Comparison of ENCODE assay signal across 12 cellular contexts in the genomic region with DNA sequence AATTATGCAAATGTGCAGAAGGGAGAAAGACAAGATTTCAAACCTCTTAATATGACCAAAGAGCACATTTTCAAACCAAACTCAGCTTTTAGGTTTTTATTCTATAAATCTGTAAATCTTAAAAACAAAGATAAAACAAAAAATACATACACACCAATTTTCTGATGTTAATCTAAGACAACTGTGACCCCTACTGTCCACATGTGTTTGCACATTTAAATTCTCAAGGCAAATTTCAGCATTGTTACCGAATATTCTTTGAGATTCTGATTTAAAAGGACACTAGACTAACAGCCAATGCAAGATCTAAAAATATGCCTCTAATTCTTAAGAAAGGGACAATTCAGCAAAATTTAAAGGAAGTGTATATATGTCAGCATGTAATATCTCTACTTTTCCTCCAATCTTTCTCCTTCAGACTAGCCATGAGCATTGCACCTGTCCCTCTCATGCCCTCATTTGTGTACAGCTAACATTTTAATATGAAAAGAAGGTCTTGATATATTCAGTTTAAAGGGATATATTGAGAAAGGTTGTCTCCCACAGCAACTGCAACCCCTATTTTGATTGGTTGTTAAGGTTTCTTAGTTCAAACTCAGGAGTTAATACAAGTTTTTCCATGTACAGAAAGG.
DNase-seq lines count a peak whose midpoint lies in the region; ATAC-seq and TF ChIP-seq lines count a peak whose summit lies in the region.
"Had no signal": no experiment of that assay in that cellular context is flagged by ENCODE, and none has a peak within 500 bp of the region (broad histone marks: within the 10 kb centered on the region; RNA-seq: fewer than 3 reads in every experiment).

No MANE protein-coding gene starts in this region.

- ATAC-seq in HG03469 (IDR thresholded peaks at IDR 0.05; ENCODE audit: unreplicated experiment) = no peak
- ATAC-seq: sciatic nerve had no signal

- H3K36me3 Mint-ChIP-seq in brain = no peaks in the 10 kb centered on the region

- TF ChIP-seq CTCF in brain (conservative IDR thresholded peaks at IDR 0.05) = peak; percentile 49 to 67

- H3K4me3 Mint-ChIP-seq in brain = no peak overlapping the region
- H3K4me3 Mint-ChIP-seq: activated naive CD4-positive, alpha-beta T cell treated with anti-CD3 and anti-CD28 coated beads for 36 hours; stimulated activated naive CD8-positive, alpha-beta T cell treated with anti-CD3 and anti-CD28 coated beads, Interleukin-15, Interleukin-2, amounts not matched to agents 100 ng/mL and 50 ng/mL, for 24 hours had no signal

- no peaks in the 10 kb centered on the region for H3K9me3 Mint-ChIP-seq in brain
- H3K9me3 Mint-ChIP-seq: activated naive CD4-positive, alpha-beta T cell treated with anti-CD3 and anti-CD28 coated beads for 36 hours; stimulated activated naive CD8-positive, alpha-beta T cell treated with anti-CD3 and anti-CD28 coated beads, Interleukin-15, Interleukin-2, amounts not matched to agents 100 ng/mL and 50 ng/mL, for 24 hours had no signal

- DNase-seq in DMS153 (lab: John Stamatoyannopoulos, UW) (peak; percentile 5), LHCN-M2 (ENCODE audit: low read depth) (peak; percentile 7), midbrain (lab: John Stamatoyannopoulos, UW) (peak; percentile 15), NCI-H2227 treated with DMSO at 0.1 percent for 48 hours (lab: John Stamatoyannopoulos, UW) (no peak), AG08396 (ENCODE audit: low spot score) (no peak), cerebellum (ENCODE audit: low spot score) (no peak)
- DNase-seq: activated naive CD4-positive, alpha-beta T cell treated with anti-CD3 and anti-CD28 coated beads for 36 hours; MV-4-11 had no signal

- peaks cover 2% of the 10 kb centered on the region for H3K27me3 Mint-ChIP-seq in brain
- H3K27me3 Mint-ChIP-seq: stimulated activated naive CD8-positive, alpha-beta T cell treated with anti-CD3 and anti-CD28 coated beads, Interleukin-15, Interleukin-2, amounts not matched to agents 100 ng/mL and 50 ng/mL, for 24 hours had no signal

- peaks cover 25% of the 10 kb centered on the region for H3K4me1 Mint-ChIP-seq in brain

- peak overlapping the region in 1 of 5 experiments; percentile 60 for H3K27ac Mint-ChIP-seq in brain
- H3K27ac Mint-ChIP-seq: activated naive CD4-positive, alpha-beta T cell treated with anti-CD3 and anti-CD28 coated beads for 36 hours; stimulated activated naive CD8-positive, alpha-beta T cell treated with anti-CD3 and anti-CD28 coated beads, Interleukin-15, Interleukin-2, amounts not matched to agents 100 ng/mL and 50 ng/mL, for 24 hours had no signal

Comparison
In these comparisons a context has a peak if more than half of its experiments do, and no peak if none do; other contexts are left out.
1. DNase-seq: peak in DMS153 (single experiment), LHCN-M2 (single experiment) and midbrain (single experiment); none in NCI-H2227 treated with DMSO at 0.1 percent for 48 hours (single experiment), AG08396 (single experiment) and cerebellum (single experiment).